8 cellular contexts compared by ENCODE assay signal in the genomic region with DNA sequence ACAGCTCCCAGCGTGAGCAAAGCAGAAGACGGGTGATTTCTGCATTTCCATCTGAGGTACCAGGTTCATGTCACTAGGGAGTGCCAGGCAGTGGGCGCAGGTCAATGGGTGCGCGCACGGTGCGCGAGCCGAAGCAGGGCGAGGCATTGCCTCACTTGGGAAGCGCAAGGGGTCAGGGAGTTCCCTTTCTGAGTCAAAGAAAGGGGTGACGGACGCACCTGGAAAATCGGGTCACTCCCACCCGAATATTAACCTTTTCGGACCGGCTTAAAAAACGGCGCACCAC. TPM values are rescaled to one million over a fixed set of nuclear protein-coding genes. Genes with fewer than 3 reads are reported as not detected.
DNase-seq lines count a peak whose midpoint lies in the region; ATAC-seq and TF ChIP-seq lines count a peak whose summit lies in the region.
"Not testable (repeated sequence)": the region's sequence is repeated elsewhere in the genome, so short reads cannot be mapped to it uniquely, and the experiment has no call there.

No MANE protein-coding gene starts in this region.

- not testable (repeated sequence) for H3K27ac ChIP-seq in CD8-positive, alpha-beta T cell (ENCODE audit: low read depth, low read length); HUES6 (ENCODE audit: low read depth, low read length); iPS-20b (ENCODE audit: low read length); naive thymus-derived CD4-positive, alpha-beta T cell (ENCODE audit: low read depth, low read length)
- peak overlapping the region in 5 of 21 experiments; percentile 9 to 50 (median 17) for H3K27ac ChIP-seq in skin epidermis

- H3K4me1 ChIP-seq in CD8-positive, alpha-beta T cell (ENCODE audit: insufficient read depth, low read length); HUES6 (ENCODE audit: control insufficient read depth, insufficient read depth, low read length); iPS-20b (ENCODE audit: insufficient read depth, low read length); naive thymus-derived CD4-positive, alpha-beta T cell (ENCODE audit: control insufficient read depth in 2 of 2, insufficient read depth in 2 of 2, low read length in 2 of 2): not testable (repeated sequence)

- H3K9me3 Mint-ChIP-seq in CD8-positive, alpha-beta T cell; WTC11; activated naive CD4-positive, alpha-beta T cell treated with anti-CD3 and anti-CD28 coated beads, Interleukin-2, amount 10 ng/mL, durations not matched to agents 7 days and 5 days; endothelial cell (ENCODE audit: unreplicated experiment); naive thymus-derived CD4-positive, alpha-beta T cell: not testable (repeated sequence)

- not testable (repeated sequence) for ATAC-seq in CD8-positive, alpha-beta T cell; WTC11; naive thymus-derived CD4-positive, alpha-beta T cell

- H3K9ac ChIP-seq in HUES6 (ENCODE audit: low read length): peak overlapping the region; percentile 31
- H3K9ac ChIP-seq in iPS-20b (ENCODE audit: low read depth, low read length): not testable (repeated sequence)

- not testable (repeated sequence) for H3K27me3 Mint-ChIP-seq in CD8-positive, alpha-beta T cell (ENCODE audit: low read depth); WTC11 (ENCODE audit: low read depth); activated naive CD4-positive, alpha-beta T cell treated with anti-CD3 and anti-CD28 coated beads, Interleukin-2, amount 10 ng/mL, durations not matched to agents 7 days and 5 days; endothelial cell (ENCODE audit: unreplicated experiment); naive thymus-derived CD4-positive, alpha-beta T cell

- H3K36me3 Mint-ChIP-seq in CD8-positive, alpha-beta T cell: peaks cover 16% of the 10 kb centered on the region
- H3K36me3 Mint-ChIP-seq in WTC11: peaks cover 40% of the 10 kb centered on the region
- H3K36me3 Mint-ChIP-seq in activated naive CD4-positive, alpha-beta T cell treated with anti-CD3 and anti-CD28 coated beads, Interleukin-2, amount 10 ng/mL, durations not matched to agents 7 days and 5 days: peaks cover 15% of the 10 kb centered on the region
- H3K36me3 Mint-ChIP-seq in endothelial cell (ENCODE audit: low read depth, unreplicated experiment): not testable (repeated sequence)
- peaks cover 4 to 29% (median 18%) of the 10 kb centered on the region in 5 donors for H3K36me3 Mint-ChIP-seq in naive thymus-derived CD4-positive, alpha-beta T cell

- TF ChIP-seq CTCF in CD8-positive, alpha-beta T cell (IDR thresholded peaks at IDR 0.05); WTC11 (IDR thresholded peaks at IDR 0.05); endothelial cell (IDR thresholded peaks at IDR 0.05; ENCODE audit: unreplicated experiment): not testable (repeated sequence)

- CTCF ChIA-PET in CD8-positive, alpha-beta T cell (lab: Charles Lee); activated naive CD4-positive, alpha-beta T cell treated with anti-CD3 and anti-CD28 coated beads, Interleukin-2, amount 10 ng/mL, durations not matched to agents 7 days and 5 days (lab: Charles Lee); naive thymus-derived CD4-positive, alpha-beta T cell (lab: Charles Lee): not testable (repeated sequence)
- CTCF ChIA-PET in WTC11 (lab: Charles Lee): interaction anchor here (1.4 kb wide), 1 partner anchor 91 kb away, joined by 5 read pairs; no protein-coding TSS in a partner anchor

- H3K4me3 ChIP-seq in CD8-positive, alpha-beta T cell (ENCODE audit: low read depth, low read length); naive thymus-derived CD4-positive, alpha-beta T cell (ENCODE audit: low read length): not testable (repeated sequence)
- peak overlapping the region; percentile 59 for H3K4me3 ChIP-seq in HUES6 (ENCODE audit: low read depth, low read length)
- peak overlapping the region; percentile 37; the same call in 1 of the 2 replicates for H3K4me3 ChIP-seq in iPS-20b (ENCODE audit: low read length)
- peak overlapping the region in 4 of 7 experiments; percentile 4 to 24 (median 11) for H3K4me3 ChIP-seq in skin epidermis

- POLR2A ChIA-PET in CD8-positive, alpha-beta T cell (lab: Charles Lee): interaction anchor here (1.2 kb wide), 1 partner anchor 31 kb away, joined by 4 read pairs; a partner anchor contains a TSS
- POLR2A ChIA-PET in WTC11 (lab: Charles Lee): interaction anchor here (1.2 to 1.3 kb wide), 2 partner anchors 31 to 44 kb away, joined by 4 read pairs; a partner anchor contains a TSS
- POLR2A ChIA-PET in naive thymus-derived CD4-positive, alpha-beta T cell (lab: Charles Lee): not testable (repeated sequence)

- H3K27me3 ChIP-seq in CD8-positive, alpha-beta T cell (ENCODE audit: insufficient read depth, low read length); HUES6 (ENCODE audit: control insufficient read depth, insufficient read depth, low read length); iPS-20b (ENCODE audit: insufficient read depth, low read length); naive thymus-derived CD4-positive, alpha-beta T cell (ENCODE audit: control insufficient read depth in 2 of 2, insufficient read depth in 2 of 2, low read length in 2 of 2): not testable (repeated sequence)

- peak overlapping the region; percentile 75 for H3K27ac Mint-ChIP-seq in CD8-positive, alpha-beta T cell
- H3K27ac Mint-ChIP-seq in WTC11: peak overlapping the region; percentile 92
- H3K27ac Mint-ChIP-seq in activated naive CD4-positive, alpha-beta T cell treated with anti-CD3 and anti-CD28 coated beads, Interleukin-2, amount 10 ng/mL, durations not matched to agents 7 days and 5 days: peak overlapping the region; percentile 71
- not testable (repeated sequence) for H3K27ac Mint-ChIP-seq in endothelial cell (ENCODE audit: unreplicated experiment)
- peak overlapping the region in 7 of 9 donors; percentile 25 to 87 (median 59) for H3K27ac Mint-ChIP-seq in naive thymus-derived CD4-positive, alpha-beta T cell

- H3K4me1 Mint-ChIP-seq in CD8-positive, alpha-beta T cell (ENCODE audit: low read depth): peaks cover 19% of the 10 kb centered on the region
- peaks cover 19% of the 10 kb centered on the region for H3K4me1 Mint-ChIP-seq in WTC11
- H3K4me1 Mint-ChIP-seq in activated naive CD4-positive, alpha-beta T cell treated with anti-CD3 and anti-CD28 coated beads, Interleukin-2, amount 10 ng/mL, durations not matched to agents 7 days and 5 days: peaks cover 11% of the 10 kb centered on the region
- peaks cover 13% of the 10 kb centered on the region for H3K4me1 Mint-ChIP-seq in endothelial cell (ENCODE audit: unreplicated experiment)
- H3K4me1 Mint-ChIP-seq in naive thymus-derived CD4-positive, alpha-beta T cell: peaks cover 3 to 13% (median 8%) of the 10 kb centered on the region in 7 donors

- DNase-seq in CD8-positive, alpha-beta T cell; WTC11 (ENCODE audit: low spot score); activated naive CD4-positive, alpha-beta T cell treated with anti-CD3 and anti-CD28 coated beads, Interleukin-2, amount 10 ng/mL, durations not matched to agents 7 days and 5 days; endothelial cell (ENCODE audit: low spot score): not testable (repeated sequence)
- DNase-seq in naive thymus-derived CD4-positive, alpha-beta T cell: peak in 1 of 9 donors; percentile 7

- peak overlapping the region; percentile 64 for H3K4me3 Mint-ChIP-seq in CD8-positive, alpha-beta T cell
- H3K4me3 Mint-ChIP-seq in WTC11 (peak overlapping the region; percentile 77), endothelial cell (ENCODE audit: unreplicated experiment) (peak overlapping the region; percentile 59)
- H3K4me3 Mint-ChIP-seq in activated naive CD4-positive, alpha-beta T cell treated with anti-CD3 and anti-CD28 coated beads, Interleukin-2, amount 10 ng/mL, durations not matched to agents 7 days and 5 days: not testable (repeated sequence)
- H3K4me3 Mint-ChIP-seq in naive thymus-derived CD4-positive, alpha-beta T cell: peak overlapping the region in 8 of 10 donors; percentile 17 to 80 (median 48)

- not testable (repeated sequence) for H3K9me3 ChIP-seq in CD8-positive, alpha-beta T cell (ENCODE audit: low read length); HUES6 (ENCODE audit: control insufficient read depth, insufficient read depth, low read depth, low read length); iPS-20b (ENCODE audit: insufficient read depth, low read depth, low read length); naive thymus-derived CD4-positive, alpha-beta T cell (ENCODE audit: control insufficient read depth in 2 of 3, low read length in 3 of 3)

- not testable (repeated sequence) for H3K36me3 ChIP-seq in CD8-positive, alpha-beta T cell (ENCODE audit: insufficient read depth, low read length); naive thymus-derived CD4-positive, alpha-beta T cell (ENCODE audit: control insufficient read depth in 2 of 3, insufficient read depth in 3 of 3, low read length in 3 of 3)
- H3K36me3 ChIP-seq in HUES6 (ENCODE audit: control insufficient read depth, insufficient read depth, low read length) (peaks cover 15% of the 10 kb centered on the region), iPS-20b (ENCODE audit: insufficient read depth, low read depth, low read length) (peaks cover 24% of the 10 kb centered on the region)

- intact Hi-C loops in CD8-positive, alpha-beta T cell (cut with DNase I, micrococcal nuclease); naive thymus-derived CD4-positive, alpha-beta T cell (cut with micrococcal nuclease): not testable (repeated sequence)

RNA-seq across cellular contexts. Expression of a gene that starts 30.8 kb away (rescaled TPM):
- total RNA-seq in CD8-positive, alpha-beta T cell: 10 to 100 TPM; 19.5 to 24.1 TPM
- total RNA-seq in WTC11 (2021): 29.2 to 31.3 TPM (median 30.8 TPM) in 3 replicates
- total RNA-seq in endothelial cell (ENCODE audit: unreplicated experiment): 18.5 TPM
- 10 to 100 TPM; 15.6 to 30.4 (median 23.3) TPM for total RNA-seq in naive thymus-derived CD4-positive, alpha-beta T cell
- 10 to 100 TPM; 15.6 to 47.3 TPM for polyA plus RNA-seq in naive thymus-derived CD4-positive, alpha-beta T cell
